In the genomic region with DNA sequence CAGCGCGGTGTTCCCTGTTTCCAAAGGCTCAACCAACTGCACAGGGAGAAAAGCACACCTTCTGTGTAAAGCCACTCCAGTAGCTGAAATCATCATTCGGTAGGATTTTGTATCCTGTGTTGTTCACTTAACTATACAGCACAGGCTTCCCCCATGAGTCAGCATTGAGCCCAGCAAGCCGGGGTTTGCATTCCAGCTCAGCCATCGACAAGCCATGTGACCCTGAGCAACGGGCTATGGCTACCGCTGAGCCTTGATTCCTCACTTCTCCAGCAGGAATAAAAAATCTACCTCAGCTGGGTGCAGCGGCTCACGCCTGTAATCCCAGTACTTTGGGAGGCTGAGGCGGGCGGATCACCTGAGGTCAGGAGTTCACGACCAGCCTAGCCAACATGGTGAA, we compare ENCODE assay signal across 15 cellular contexts. TPM values are rescaled to one million over a fixed set of nuclear protein-coding genes. Genes with fewer than 3 reads are reported as not detected.
DNase-seq lines count a peak whose midpoint lies in the region; ATAC-seq and TF ChIP-seq lines count a peak whose summit lies in the region.
"Had no signal": no experiment of that assay in that cellular context is flagged by ENCODE, and none has a peak within 500 bp of the region (broad histone marks: within the 10 kb centered on the region; RNA-seq: fewer than 3 reads in every experiment).

No MANE protein-coding gene starts in this region.

- peak; percentile 32 for DNase-seq in AG08396 (ENCODE audit: low spot score)
- peak; percentile 72 for DNase-seq in M059J (ENCODE audit: low read depth)
- peak; percentile 84 for DNase-seq in astrocyte of the spinal cord (ENCODE audit: low read depth, low spot score)
- peak; percentile 94 for DNase-seq in iris pigment epithelial cell (ENCODE audit: low read depth)
- DNase-seq in heart right ventricle, result no peak
- DNase-seq in SJCRH30, result no peak
- DNase-seq: activated naive CD8-positive, alpha-beta T cell treated with anti-CD3 and anti-CD28 coated beads for 36 hours; DND-41; effector CD8-positive, alpha-beta T cell; hippocampal formation; NCI-H187 treated with DMSO at 0.1 percent for 48 hours had no signal

- H3K9me3 ChIP-seq in heart right ventricle (no peaks in the 10 kb centered on the region), SJCRH30 (replicated peaks) (no peaks in the 10 kb centered on the region)
- H3K9me3 ChIP-seq: thoracic aorta had no signal

- H3K4me3 ChIP-seq in astrocyte of the spinal cord (ENCODE audit: low read depth, low read length) (no peak overlapping the region), heart right ventricle (no peak overlapping the region), SJCRH30 (no peak overlapping the region)
- H3K4me3 ChIP-seq: thoracic aorta had no signal

- ATAC-seq in heart right ventricle, result no peak
- ATAC-seq in HG02852 (IDR thresholded peaks at IDR 0.05; ENCODE audit: unreplicated experiment), result no peak
- no peak for ATAC-seq in HG02981 (IDR thresholded peaks at IDR 0.05; ENCODE audit: unreplicated experiment)

- H3K27ac ChIP-seq in heart right ventricle (no peak overlapping the region), SJCRH30 (no peak overlapping the region)
- H3K27ac ChIP-seq: thoracic aorta had no signal

- H3K4me1 ChIP-seq in heart right ventricle (peaks cover 0 to 13% (median 0%) of the 10 kb centered on the region in 9 donors), SJCRH30 (no peaks in the 10 kb centered on the region)

- intact Hi-C loops in heart right ventricle (cut with DNase I), result no loop called here

- H3K36me3 ChIP-seq in heart right ventricle, result no peaks in the 10 kb centered on the region
- H3K36me3 ChIP-seq in SJCRH30, result peaks cover 17% of the 10 kb centered on the region
- H3K36me3 ChIP-seq: thoracic aorta had no signal

- TF ChIP-seq CTCF in astrocyte of the spinal cord (IDR thresholded peaks at IDR 0.05; ENCODE audit: low read depth, low read length), result no peak
- no peak for TF ChIP-seq CTCF in heart right ventricle (IDR thresholded peaks at IDR 0.05)

- 86 to 87% methylated on average over 12 of the region's 12 CpGs for WGBS in heart right ventricle, 2 donors

- in situ Hi-C loops in astrocyte of the spinal cord (cut with HindIII; ENCODE audit: low sequenced_read_pairs), result no loop called here

- H3K27me3 ChIP-seq in heart right ventricle, result no peaks in the 10 kb centered on the region
- H3K27me3 ChIP-seq in SJCRH30, result no peaks in the 10 kb centered on the region

RNA-seq across cellular contexts. Expression of a gene that starts 44.1 kb away (rescaled TPM):
- total RNA-seq in M059J (2014; rRNA removed; shearing (Covaris generic)), result 0.20 and 0.91 TPM in 2 replicates
- not detected for total RNA-seq in heart right ventricle
- polyA plus RNA-seq in heart right ventricle, result not detected
- 1.3 and 2.4 TPM in 2 replicates for total RNA-seq in SJCRH30 (2014; rRNA removed; shearing (Covaris generic))
- total RNA-seq: activated naive CD8-positive, alpha-beta T cell treated with anti-CD3 and anti-CD28 coated beads for 36 hours; mucosa of gallbladder; thoracic aorta had no signal

RNA-seq across cellular contexts. Expression of a gene that starts 44.3 kb away (rescaled TPM):
- not detected in 2 replicates for total RNA-seq in M059J (2014; rRNA removed; shearing (Covaris generic))
- total RNA-seq in heart right ventricle, result not detected
- not detected for polyA plus RNA-seq in heart right ventricle
- not detected in 2 replicates for total RNA-seq in SJCRH30 (2014; rRNA removed; shearing (Covaris generic))
- total RNA-seq: activated naive CD8-positive, alpha-beta T cell treated with anti-CD3 and anti-CD28 coated beads for 36 hours; thoracic aorta had no signal

Comparison
In these comparisons a context has a peak if more than half of its experiments do, and no peak if none do; other contexts are left out.
1. DNase-seq: peak in AG08396 (single experiment), M059J (single experiment), astrocyte of the spinal cord (single experiment) and iris pigment epithelial cell (single experiment); none in heart right ventricle (0 of 2) and SJCRH30 (0 of 2).